Comparison of ENCODE assay signal across 8 cellular contexts in genomic region chr17:82494236-82495055, GRCh38. TPM values are rescaled to one million over a fixed set of nuclear protein-coding genes. Genes with fewer than 3 reads are reported as not detected.
DNase-seq lines count a peak whose midpoint lies in the region; ATAC-seq and TF ChIP-seq lines count a peak whose summit lies in the region.

No MANE protein-coding gene starts in this region.

- POLR2A ChIA-PET in CD4-positive, alpha-beta T cell (lab: Charles Lee): no interaction called here

- H3K9me3 ChIP-seq in CD4-positive, alpha-beta T cell (ENCODE audit: control insufficient read depth, low read length): no peaks in the 10 kb centered on the region
- H3K9me3 ChIP-seq in mucosa of descending colon: no peaks in the 10 kb centered on the region

- H3K27ac Mint-ChIP-seq in CD4-positive, alpha-beta T cell: peak overlapping the region; percentile 92

- H3K36me3 ChIP-seq in mucosa of descending colon (ENCODE audit: low read depth): no peaks in the 10 kb centered on the region

- peaks cover 16% of the 10 kb centered on the region for H3K4me1 ChIP-seq in mucosa of descending colon (ENCODE audit: low read depth)

- TF ChIP-seq CTCF in CD4-positive, alpha-beta T cell (IDR thresholded peaks at IDR 0.05): peak; percentile 58
- TF ChIP-seq CTCF in GM20000 (IDR thresholded peaks at IDR 0.05; ENCODE audit: extremely low read depth, missing control alignments): peak; percentile 96
- peak; percentile 86 for TF ChIP-seq CTCF in epithelial cell of proximal tubule (conservative IDR thresholded peaks at IDR 0.05; ENCODE audit: low read depth, low read length)
- peak; percentile 75 for TF ChIP-seq CTCF in mucosa of descending colon (IDR thresholded peaks at IDR 0.05)

- peak; percentile 69 for ATAC-seq in CD4-positive, alpha-beta T cell (ENCODE audit: poor library complexity)
- ATAC-seq in mucosa of descending colon: peak; percentile 69

- no peak overlapping the region for H3K27ac ChIP-seq in CD4-positive, alpha-beta T cell (ENCODE audit: low read depth, low read length)

- peak; percentile 77 to 90 (median 82) for DNase-seq in CD4-positive, alpha-beta T cell
- DNase-seq in GM20000 (ENCODE audit: low spot score): peak; percentile 93
- DNase-seq in HuH-7 (ENCODE audit: low spot score): peak; percentile 95
- DNase-seq in OCI-M2 (lab: John Stamatoyannopoulos, UW; ENCODE audit: unreplicated experiment): peak; percentile 66
- DNase-seq in activated T-cell treated with anti-CD3 and anti-CD28 coated beads for 24 hours (ENCODE audit: low read depth): peak; percentile 82
- DNase-seq in epithelial cell of proximal tubule (ENCODE audit: low read depth): peak; percentile 41
- peak; percentile 87 to 91 (median 89) for DNase-seq in mucosa of descending colon
- peak; percentile 73 to 75 for DNase-seq in stimulated activated CD8-positive, alpha-beta memory T cell treated with anti-CD3 and anti-CD28 coated beads, Interleukin-4, amount 100 ng/mL, for 4 hours (ENCODE audit: low read depth in 2 of 2, low spot score in 1 of 2)

- peaks cover 14% of the 10 kb centered on the region for H3K36me3 Mint-ChIP-seq in CD4-positive, alpha-beta T cell (ENCODE audit: low read depth)

- H3K4me1 Mint-ChIP-seq in CD4-positive, alpha-beta T cell (ENCODE audit: low read depth): peaks cover 22% of the 10 kb centered on the region

- no peaks in the 10 kb centered on the region for H3K9me3 Mint-ChIP-seq in CD4-positive, alpha-beta T cell

- CTCF ChIA-PET in CD4-positive, alpha-beta T cell (lab: Charles Lee): no interaction called here

- H3K27me3 ChIP-seq in CD4-positive, alpha-beta T cell (ENCODE audit: control insufficient read depth, insufficient read depth, low read length): no peaks in the 10 kb centered on the region

- H3K4me3 ChIP-seq in epithelial cell of proximal tubule (ENCODE audit: low read depth, low read length) (peak overlapping the region; percentile 30), mucosa of descending colon (no peak overlapping the region)

- intact Hi-C loops in CD4-positive, alpha-beta T cell (cut with DNase I, micrococcal nuclease): loop anchor here (2.0 to 5.0 kb wide), 2 partner anchors 58 to 144 kb away; no protein-coding TSS in a partner anchor
- intact Hi-C loops in mucosa of descending colon (cut with DNase I, micrococcal nuclease): no loop called here

- peak overlapping the region; percentile 91 for H3K4me3 Mint-ChIP-seq in CD4-positive, alpha-beta T cell

- no peaks in the 10 kb centered on the region for H3K27me3 Mint-ChIP-seq in CD4-positive, alpha-beta T cell

RNA-seq across cellular contexts. Expression of gene FOXK2, which starts 25.1 kb away (rescaled TPM):
- 10 to 100 TPM; 32.5 to 33.7 TPM for total RNA-seq in CD4-positive, alpha-beta T cell
- total RNA-seq in epithelial cell of proximal tubule (33.4 and 46.4 TPM in 2 replicates), mucosa of descending colon (10 to 100 TPM; 39.7 to 62.3 (median 43.5) TPM)

RNA-seq across cellular contexts. Expression of gene NARF, which starts 35.9 kb away (rescaled TPM):
- 10 to 100 TPM; 57.1 to 62.0 TPM for total RNA-seq in CD4-positive, alpha-beta T cell
- total RNA-seq in epithelial cell of proximal tubule: 45.4 and 64.4 TPM in 2 replicates
- 10 to 100 TPM; 49.7 to 56.0 (median 55.9) TPM for total RNA-seq in mucosa of descending colon

RNA-seq across cellular contexts. Expression of gene CYBC1, which starts 43.9 kb away (rescaled TPM):
- 10 to 100 TPM; 60.2 to 62.4 TPM for total RNA-seq in CD4-positive, alpha-beta T cell
- total RNA-seq in epithelial cell of proximal tubule (72.1 and 78.8 TPM in 2 replicates), mucosa of descending colon (10 to 100 TPM; 79.2 to 90.5 (median 81.0) TPM)

Comparison
In these comparisons a context has a peak if more than half of its experiments do, and no peak if none do; other contexts are left out.
1. DNase-seq: peak in every context shown above with its lines; median percentile 95 in HuH-7; 93 in GM20000; 89 in mucosa of descending colon; 82 in CD4-positive, alpha-beta T cell; 82 in activated T-cell treated with anti-CD3 and anti-CD28 coated beads for 24 hours; 74 in stimulated activated CD8-positive, alpha-beta memory T cell treated with anti-CD3 and anti-CD28 coated beads, Interleukin-4, amount 100 ng/mL, for 4 hours; 66 in OCI-M2; 41 in epithelial cell of proximal tubule.
2. intact Hi-C loops: an anchor here in CD4-positive, alpha-beta T cell (2.0 to 5.0 kb wide); none called in mucosa of descending colon.